Comparison of ENCODE assay signal across 8 cellular contexts in the genomic region with DNA sequence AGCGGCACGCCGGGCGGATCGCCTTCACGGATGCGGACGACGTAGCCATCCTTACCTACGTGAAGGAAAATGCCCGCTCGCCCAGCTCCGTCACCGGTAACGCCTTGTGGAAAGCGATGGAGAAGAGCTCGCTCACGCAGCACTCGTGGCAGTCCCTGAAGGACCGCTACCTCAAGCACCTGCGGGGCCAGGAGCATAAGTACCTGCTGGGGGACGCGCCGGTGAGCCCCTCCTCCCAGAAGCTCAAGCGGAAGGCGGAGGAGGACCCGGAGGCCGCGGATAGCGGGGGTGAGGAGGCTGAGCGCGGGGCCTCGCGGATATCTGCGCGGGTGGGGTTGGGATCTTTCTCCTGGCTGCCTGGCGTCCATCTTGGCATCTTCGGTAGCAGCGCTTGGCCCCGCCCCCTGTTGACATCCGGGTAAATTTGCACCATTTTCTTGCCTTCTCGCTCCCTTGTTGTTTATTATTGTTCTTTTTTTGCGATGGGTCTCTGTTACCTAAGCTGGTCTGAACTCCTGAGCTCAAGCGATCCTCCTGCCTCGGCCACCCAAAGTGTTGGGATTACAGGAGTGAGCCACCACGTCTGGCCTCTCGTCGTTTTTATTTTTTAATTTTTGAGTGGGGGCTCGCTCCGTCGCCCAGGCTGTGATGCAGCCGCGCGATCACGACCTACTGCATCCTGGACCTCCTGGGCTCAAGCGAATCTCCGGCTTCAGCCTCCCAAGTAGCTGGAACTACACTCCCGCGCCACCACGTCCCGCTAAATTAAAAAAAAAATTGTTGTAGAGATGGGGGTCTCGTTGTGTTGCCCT. TPM values are rescaled to one million over a fixed set of nuclear protein-coding genes. Genes with fewer than 3 reads are reported as not detected.
DNase-seq lines count a peak whose midpoint lies in the region; ATAC-seq and TF ChIP-seq lines count a peak whose summit lies in the region.

No MANE protein-coding gene starts in this region.

- ATAC-seq in CD4-positive, alpha-beta T cell (ENCODE audit: poor library complexity), result peak; percentile 50
- ATAC-seq in GM19397 (IDR thresholded peaks at IDR 0.05; ENCODE audit: unreplicated experiment), result peak; percentile 31
- peak; percentile 13 for ATAC-seq in HG03558 (IDR thresholded peaks at IDR 0.05; ENCODE audit: extremely low read depth, unreplicated experiment)

- H3K27me3 ChIP-seq in CD4-positive, alpha-beta T cell (ENCODE audit: control insufficient read depth, insufficient read depth, low read length), result no peaks in the 10 kb centered on the region
- no peaks in the 10 kb centered on the region for H3K27me3 ChIP-seq in endodermal cell (ENCODE audit: control insufficient read depth, insufficient read depth, low read length, poor library complexity, severe bottlenecking)

- 0% methylated on average over 22 to 62 of the region's 62 CpGs for WGBS in endodermal cell (ENCODE audit: insufficient coverage in 1 of 2, insufficient read length in 1 of 2), 2 experiments

- no peaks in the 10 kb centered on the region for H3K27me3 Mint-ChIP-seq in CD4-positive, alpha-beta T cell
- H3K27me3 Mint-ChIP-seq in endodermal cell (ENCODE audit: insufficient read depth) (no peaks in the 10 kb centered on the region), mesothelial cell of epicardium (ENCODE audit: low read depth) (no peaks in the 10 kb centered on the region)

- DNase-seq in CD4-positive, alpha-beta T cell, result peak; percentile 76 to 86 (median 84)
- peak; percentile 48 for DNase-seq in NK-92 treated with Interleukin-12 subunit alpha and Interleukin-12 subunit beta, amount 100 ng/mL, for 24 hours (lab: John Stamatoyannopoulos, UW)
- peak; percentile 58 for DNase-seq in activated CD8-positive, alpha-beta memory T cell treated with anti-CD3 and anti-CD28 coated beads, Interleukin-2, amount 50 U/mL, for 1 hour (ENCODE audit: extremely low read depth)
- DNase-seq in endodermal cell, result peak; percentile 93
- peak; percentile 47 to 81 for DNase-seq in mesothelial cell of epicardium (ENCODE audit: low spot score in 2 of 2, unreplicated experiment in 2 of 2)
- DNase-seq in stimulated activated CD8-positive, alpha-beta memory T cell treated with anti-CD3 and anti-CD28 coated beads, Interleukin-15, amount 100 ng/mL, for 4 hours (ENCODE audit: low read depth in 2 of 2), result peak; percentile 65 to 74

- intact Hi-C loops in CD4-positive, alpha-beta T cell (cut with DNase I, micrococcal nuclease), result loop anchor here (1.0 to 10.0 kb wide), 7 partner anchors 81 to 1544 kb away; a partner anchor contains a TSS

- H3K9me3 ChIP-seq in CD4-positive, alpha-beta T cell (ENCODE audit: control insufficient read depth, low read length), result no peaks in the 10 kb centered on the region
- no peaks in the 10 kb centered on the region for H3K9me3 ChIP-seq in endodermal cell (ENCODE audit: control insufficient read depth, low read length)

- no peaks in the 10 kb centered on the region for H3K9me3 Mint-ChIP-seq in CD4-positive, alpha-beta T cell
- H3K9me3 Mint-ChIP-seq in endodermal cell (no peaks in the 10 kb centered on the region), mesothelial cell of epicardium (no peaks in the 10 kb centered on the region)

- CTCF ChIA-PET in CD4-positive, alpha-beta T cell (lab: Charles Lee), result interaction anchor here (1.2 to 3.5 kb wide), 4 partner anchors 16 to 184 kb away, joined by 5 to 15 read pairs (median 9); a partner anchor contains a TSS

- H3K4me3 ChIP-seq in endodermal cell (ENCODE audit: low read length), result peak overlapping the region; percentile 97

- peaks cover 75% of the 10 kb centered on the region for H3K36me3 Mint-ChIP-seq in CD4-positive, alpha-beta T cell (ENCODE audit: low read depth)
- H3K36me3 Mint-ChIP-seq in endodermal cell (ENCODE audit: low read depth) (peaks cover 23% of the 10 kb centered on the region), mesothelial cell of epicardium (no peaks in the 10 kb centered on the region)

- peak overlapping the region; percentile 96 for H3K27ac ChIP-seq in CD4-positive, alpha-beta T cell (ENCODE audit: low read depth, low read length)
- H3K27ac ChIP-seq in endodermal cell (ENCODE audit: low read depth, low read length), result peak overlapping the region; percentile 83

- H3K36me3 ChIP-seq in endodermal cell (ENCODE audit: control insufficient read depth, insufficient read depth, low read length), result peaks cover 44% of the 10 kb centered on the region

- H3K4me3 Mint-ChIP-seq in CD4-positive, alpha-beta T cell, result peak overlapping the region; percentile 97
- H3K4me3 Mint-ChIP-seq in endodermal cell (peak overlapping the region; percentile 98), mesothelial cell of epicardium (peak overlapping the region; percentile 100)

- TF ChIP-seq CTCF in CD4-positive, alpha-beta T cell (IDR thresholded peaks at IDR 0.05), result no peak
- no peak for TF ChIP-seq CTCF in endodermal cell (conservative IDR thresholded peaks at IDR 0.05)
- no peak for TF ChIP-seq CTCF in mesothelial cell of epicardium (IDR thresholded peaks at IDR 0.05; ENCODE audit: unreplicated experiment)

- POLR2A ChIA-PET in CD4-positive, alpha-beta T cell (lab: Charles Lee), result interaction anchor here (0.8 to 6.0 kb wide), 33 partner anchors 8 to 1564 kb away, joined by 3 to 239 read pairs (median 8); a partner anchor contains a TSS

- H3K4me1 Mint-ChIP-seq in CD4-positive, alpha-beta T cell (ENCODE audit: low read depth), result peaks cover 71% of the 10 kb centered on the region
- H3K4me1 Mint-ChIP-seq in endodermal cell (peaks cover 20% of the 10 kb centered on the region), mesothelial cell of epicardium (peaks cover 48% of the 10 kb centered on the region)

- no peaks in the 10 kb centered on the region for H3K4me1 ChIP-seq in endodermal cell (ENCODE audit: control insufficient read depth, insufficient read depth, low read length)

- peak overlapping the region; percentile 94 for H3K9ac ChIP-seq in endodermal cell (ENCODE audit: extremely low read depth, low read length, poor library complexity, severe bottlenecking)

- H3K27ac Mint-ChIP-seq in CD4-positive, alpha-beta T cell, result peak overlapping the region; percentile 100
- peak overlapping the region; percentile 98 for H3K27ac Mint-ChIP-seq in endodermal cell
- peak overlapping the region; percentile 97 for H3K27ac Mint-ChIP-seq in mesothelial cell of epicardium

RNA-seq across cellular contexts. Expression of a gene that starts 0.9 kb away (rescaled TPM):
- total RNA-seq in CD4-positive, alpha-beta T cell, result 100 to 1,000 TPM; 122 to 124 TPM
- total RNA-seq in endodermal cell, result 10 to 100 TPM; 20.0 to 23.4 TPM
- 60.8 TPM for polyA plus RNA-seq in endodermal cell (2013, experiment 1 of 2)
- 51.0 TPM for polyA plus RNA-seq in endodermal cell (2013, experiment 2 of 2)
- 47.3 to 51.0 TPM (median 49.1 TPM) in 3 replicates for total RNA-seq in mesothelial cell of epicardium

RNA-seq across cellular contexts. Expression of a gene that starts 1.0 kb away (rescaled TPM):
- total RNA-seq in CD4-positive, alpha-beta T cell, result 100 to 1,000 TPM; 151 to 153 TPM
- total RNA-seq in endodermal cell, result 100 to 1,000 TPM; 141 to 168 TPM
- polyA plus RNA-seq in endodermal cell (2013, experiment 1 of 2), result 148 TPM
- polyA plus RNA-seq in endodermal cell (2013, experiment 2 of 2), result 138 TPM
- total RNA-seq in mesothelial cell of epicardium, result 110 to 117 TPM (median 114 TPM) in 3 replicates

RNA-seq across cellular contexts. Expression of a gene that starts 25.4 kb away (rescaled TPM):
- total RNA-seq in CD4-positive, alpha-beta T cell, result 10 to 100 TPM; 46.7 to 47.6 TPM
- total RNA-seq in endodermal cell, result 10 to 100 TPM; 50.1 to 54.9 TPM
- 43.4 TPM for polyA plus RNA-seq in endodermal cell (2013, experiment 1 of 2)
- polyA plus RNA-seq in endodermal cell (2013, experiment 2 of 2), result 41.1 TPM
- total RNA-seq in mesothelial cell of epicardium, result 54.5 to 58.7 TPM (median 55.7 TPM) in 3 replicates

RNA-seq across cellular contexts. Expression of a gene that starts 28.3 kb away (rescaled TPM):
- total RNA-seq in CD4-positive, alpha-beta T cell, result not detected
- not detected for total RNA-seq in endodermal cell
- not detected for polyA plus RNA-seq in endodermal cell (2013, experiment 1 of 2)
- not detected for polyA plus RNA-seq in endodermal cell (2013, experiment 2 of 2)
- not detected in 3 replicates for total RNA-seq in mesothelial cell of epicardium

RNA-seq across cellular contexts. Expression of a gene that starts 52.8 kb away (rescaled TPM):
- total RNA-seq in CD4-positive, alpha-beta T cell, result not detected
- total RNA-seq in endodermal cell, result not detected
- polyA plus RNA-seq in endodermal cell (2013, experiment 1 of 2), result not detected
- not detected for polyA plus RNA-seq in endodermal cell (2013, experiment 2 of 2)
- not detected in 3 replicates for total RNA-seq in mesothelial cell of epicardium

Comparison
In these comparisons a context has a peak if more than half of its experiments do, and no peak if none do; other contexts are left out.
1. Peak in every context shown above with its lines: DNase-seq, ATAC-seq, H3K4me3 ChIP-seq and H3K27ac ChIP-seq.